10 cellular contexts compared by ENCODE assay signal in genomic region chr1:227770812-227771211, GRCh38. TPM values are rescaled to one million over a fixed set of nuclear protein-coding genes. Genes with fewer than 3 reads are reported as not detected.
"Had no signal": no experiment of that assay in that cellular context is flagged by ENCODE, and none has a peak within 500 bp of the region (broad histone marks: within the 10 kb centered on the region; RNA-seq: fewer than 3 reads in every experiment).

No MANE protein-coding gene starts in this region.

- H3K4me3 ChIP-seq: GM23248, HAP-1, K562 had no signal

- FAIRE-seq: HepG2, K562 had no signal

- DNase-seq: GM23248, GOT3, IMR-90 had no signal

- H3K9ac ChIP-seq: GM23248 had no signal

- ATAC-seq: HepG2, K562 had no signal

- H3K4me1 ChIP-seq: HAP-1 had no signal

- H3K9me3 ChIP-seq: HAP-1 had no signal

- H3K27ac ChIP-seq: GM23248, HL-60 had no signal

RNA-seq across cellular contexts. Expression of gene PRSS38, which starts 44.7 kb away (rescaled TPM):
- total RNA-seq: GM23248, H4, H7, HepG2, HT1080, IMR-90 had no signal
- polyA plus RNA-seq: GM23248, HepG2, IMR-90 had no signal
